8 cellular contexts compared by ENCODE assay signal in the genomic region with DNA sequence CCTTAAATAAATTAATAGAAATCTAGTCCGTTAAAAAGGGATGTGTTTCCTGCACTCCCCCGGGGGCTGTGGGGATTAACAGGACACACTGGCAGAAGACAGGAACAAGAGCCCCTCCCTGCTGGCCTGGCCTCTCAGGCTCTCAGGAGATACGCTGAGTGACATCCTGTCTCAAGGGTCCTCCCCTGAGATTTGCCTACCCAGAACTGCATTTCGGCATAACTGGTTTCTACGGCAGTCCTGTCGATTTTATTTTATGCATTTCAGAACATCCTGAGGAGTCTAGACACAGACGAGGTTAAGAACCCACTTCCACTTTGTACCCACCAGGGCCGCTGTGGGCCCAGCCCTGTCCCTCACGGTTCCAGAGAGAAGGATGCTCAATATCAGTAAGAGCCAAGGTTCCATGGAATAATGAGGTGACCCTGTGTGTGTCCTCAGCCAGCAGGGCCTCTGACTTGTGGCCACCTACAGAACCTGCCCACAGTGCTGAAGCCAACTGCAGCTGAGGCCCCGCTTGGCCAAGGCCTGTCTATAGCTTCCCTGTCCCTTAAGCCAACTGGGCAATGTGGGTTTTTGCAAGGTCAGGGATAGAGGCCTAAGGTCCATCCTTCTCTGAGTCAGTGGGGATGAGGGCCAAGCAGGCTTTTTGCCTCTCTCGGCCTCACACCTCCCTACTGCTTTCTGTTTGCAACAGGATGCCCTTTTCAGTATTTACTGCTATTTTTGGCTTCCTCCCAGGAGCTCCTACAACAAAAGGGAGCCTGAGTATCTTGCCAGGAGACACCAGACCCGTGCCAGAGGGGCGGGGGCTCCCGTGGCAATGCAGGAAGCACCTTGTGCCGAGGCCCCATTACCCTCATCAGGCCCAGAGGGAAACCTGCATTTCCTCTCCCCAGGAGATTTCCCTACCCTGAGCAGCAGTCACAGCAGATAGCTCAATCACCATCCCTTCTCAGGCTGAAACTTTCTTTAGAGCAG. TPM values are rescaled to one million over a fixed set of nuclear protein-coding genes. Genes with fewer than 3 reads are reported as not detected.
A peak's percentile ranks its signal among the peaks of the same experiment; 100 is the strongest.
DNase-seq lines count a peak whose midpoint lies in the region; ATAC-seq and TF ChIP-seq lines count a peak whose summit lies in the region.

No MANE protein-coding gene starts in this region.

- peaks cover 0 to 82% (median 0%) of the 10 kb centered on the region in 9 donors for H3K36me3 ChIP-seq in heart right ventricle

- no peak for TF ChIP-seq CTCF in heart right ventricle (IDR thresholded peaks at IDR 0.05)

- WGBS in heart right ventricle, 2 donors, result 36% methylated on average over 15 of the region's 15 CpGs

- no peak for ATAC-seq in activated T-helper 17 cell treated with anti-CD3 and anti-CD28 coated beads, Interleukin-2, amount 50 U/mL, for 72 hours (replicated peaks)
- peak; percentile 29 to 70 (median 46) for ATAC-seq in heart right ventricle
- ATAC-seq in GM19035 (IDR thresholded peaks at IDR 0.05; ENCODE audit: unreplicated experiment), result no peak
- ATAC-seq in HG03342 (IDR thresholded peaks at IDR 0.05; ENCODE audit: unreplicated experiment), result no peak

- H3K4me1 ChIP-seq in heart right ventricle, result peaks cover 53 to 97% (median 78%) of the 10 kb centered on the region in 9 donors

- no peaks in the 10 kb centered on the region for H3K27me3 Mint-ChIP-seq in activated T-helper 17 cell treated with anti-CD3 and anti-CD28 coated beads, Interleukin-2, amount 50 U/mL, for 72 hours

- H3K9me3 ChIP-seq in heart right ventricle, result no peaks in the 10 kb centered on the region

- peak overlapping the region; percentile 11 to 88 (median 78) for H3K27ac ChIP-seq in heart right ventricle
- peak overlapping the region; percentile 9 for H3K27ac ChIP-seq in substantia nigra (ENCODE audit: low read depth, low read length, poor library complexity, severe bottlenecking)

- no peaks in the 10 kb centered on the region for H3K9me3 Mint-ChIP-seq in activated T-helper 17 cell treated with anti-CD3 and anti-CD28 coated beads, Interleukin-2, amount 50 U/mL, for 72 hours

- no peak overlapping the region for H3K4me3 ChIP-seq in heart right ventricle

- intact Hi-C loops in heart right ventricle (cut with DNase I), result loop anchor here in 2 of 10 donors (10.0 kb wide), 2 partner anchors 262 to 492 kb away; a partner anchor contains a TSS

- peaks cover 54% of the 10 kb centered on the region for H3K4me1 Mint-ChIP-seq in activated T-helper 17 cell treated with anti-CD3 and anti-CD28 coated beads, Interleukin-2, amount 50 U/mL, for 72 hours

- H3K4me3 Mint-ChIP-seq in activated T-helper 17 cell treated with anti-CD3 and anti-CD28 coated beads, Interleukin-2, amount 50 U/mL, for 72 hours, result peak overlapping the region; percentile 87

- peak overlapping the region; percentile 99 for H3K27ac Mint-ChIP-seq in activated T-helper 17 cell treated with anti-CD3 and anti-CD28 coated beads, Interleukin-2, amount 50 U/mL, for 72 hours

- no peaks in the 10 kb centered on the region for H3K27me3 ChIP-seq in heart right ventricle

- H3K36me3 Mint-ChIP-seq in activated T-helper 17 cell treated with anti-CD3 and anti-CD28 coated beads, Interleukin-2, amount 50 U/mL, for 72 hours (ENCODE audit: low read depth), result peaks cover 99% of the 10 kb centered on the region

- peak; percentile 77 for DNase-seq in Daoy (ENCODE audit: low read depth)
- DNase-seq in NCI-H1694 (lab: John Stamatoyannopoulos, UW), result peak; percentile 60
- DNase-seq in heart right ventricle, result peak; percentile 67 to 76
- peak in 9 of 49 donors; percentile 5 to 74 (median 19) for DNase-seq in substantia nigra (lab: John Stamatoyannopoulos, UW)
- no peak for DNase-seq in activated CD4-positive, CD25-positive, alpha-beta regulatory T cell (lab: John Stamatoyannopoulos, UW)

RNA-seq across cellular contexts. Expression of a gene that starts 14.7 kb away (rescaled TPM):
- total RNA-seq in Daoy (2014; rRNA removed; shearing (Covaris generic)), result 97.6 and 115 TPM in 2 replicates
- total RNA-seq in activated T-helper 17 cell treated with anti-CD3 and anti-CD28 coated beads, Interleukin-2, amount 50 U/mL, for 72 hours, result 100 to 1,000 TPM in 1 of 2 donors, 10 to 100 TPM in 1; 65.5 to 112 TPM
- 100 to 1,000 TPM; 222 to 328 (median 245) TPM for total RNA-seq in heart right ventricle
- polyA plus RNA-seq in heart right ventricle, result 100 to 1,000 TPM; 200 to 598 TPM

RNA-seq across cellular contexts. Expression of a gene that starts 49.9 kb away (rescaled TPM):
- total RNA-seq in Daoy (2014; rRNA removed; shearing (Covaris generic)), result not detected in 2 replicates
- total RNA-seq in activated T-helper 17 cell treated with anti-CD3 and anti-CD28 coated beads, Interleukin-2, amount 50 U/mL, for 72 hours, result not detected
- total RNA-seq in heart right ventricle, result 10 to 100 TPM; 15.9 to 55.7 (median 27.5) TPM
- 10 to 100 TPM; 18.4 to 32.6 TPM for polyA plus RNA-seq in heart right ventricle

Comparison
In these comparisons a context has a peak if more than half of its experiments do, and no peak if none do; other contexts are left out.
1. DNase-seq: peak in Daoy (single experiment), NCI-H1694 (single experiment) and heart right ventricle (2 of 2); none in activated CD4-positive, CD25-positive, alpha-beta regulatory T cell (0 of 4).
2. ATAC-seq: peak in heart right ventricle (8 of 8); none in activated T-helper 17 cell treated with anti-CD3 and anti-CD28 coated beads, Interleukin-2, amount 50 U/mL, for 72 hours (single experiment), GM19035 (single experiment) and HG03342 (single experiment).
3. RNA of a gene that starts 49.9 kb away (total RNA-seq): 15.9 to 55.7 TPM in heart right ventricle; not detected in Daoy and not detected in activated T-helper 17 cell treated with anti-CD3 and anti-CD28 coated beads, Interleukin-2, amount 50 U/mL, for 72 hours; every median in the first group is over 10 times any median in the second.